Comparison of ENCODE assay signal across 8 cellular contexts in the genomic region with DNA sequence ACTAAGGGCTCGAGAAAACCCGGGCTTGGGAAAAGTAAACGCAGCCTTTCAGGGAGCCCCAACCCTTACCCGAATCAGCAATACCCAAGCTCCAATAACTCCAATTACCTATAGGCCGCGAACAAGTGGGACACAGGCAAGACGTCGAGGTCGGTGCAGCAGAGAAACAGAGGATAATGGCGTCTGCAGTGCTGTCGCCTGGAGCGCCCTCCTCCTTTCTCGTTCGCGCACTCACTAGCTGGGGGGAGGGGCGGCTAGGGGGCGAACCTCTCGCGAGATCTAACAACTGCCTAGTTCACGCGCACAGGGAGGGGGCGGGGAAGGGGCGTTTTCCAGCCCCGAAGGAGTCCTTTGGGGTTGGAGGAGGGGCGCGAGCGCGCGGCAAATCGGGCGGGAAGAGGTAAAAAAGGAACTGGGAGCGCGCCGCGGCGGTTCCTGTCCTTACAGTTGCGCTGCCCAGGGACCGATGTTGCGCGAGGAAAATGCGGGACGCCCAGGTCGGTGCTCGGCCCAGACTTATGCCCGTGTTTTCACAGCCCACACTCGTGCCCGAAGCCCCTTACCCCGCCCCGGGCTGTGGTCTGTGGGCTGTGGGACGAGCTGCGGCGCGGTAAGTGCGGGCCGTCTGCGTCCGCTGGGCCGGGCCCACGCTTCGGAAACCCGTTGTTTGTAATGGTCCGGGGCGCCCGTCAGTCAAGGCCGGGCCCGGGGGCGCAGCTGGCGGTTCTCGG. TPM values are rescaled to one million over a fixed set of nuclear protein-coding genes. Genes with fewer than 3 reads are reported as not detected.
A peak's percentile ranks its signal among the peaks of the same experiment; 100 is the strongest.
DNase-seq lines count a peak whose midpoint lies in the region; ATAC-seq and TF ChIP-seq lines count a peak whose summit lies in the region.

A gene (plus strand): TSS at position 411 of the 731 bp plus-strand sequence. CDS start 20,182 bp downstream, outside the sequence.

- H3K27me3 ChIP-seq in kidney epithelial cell (ENCODE audit: control insufficient read depth, insufficient read depth, low read length): no peaks in the 10 kb centered on the region

- H3K4me3 ChIP-seq in kidney epithelial cell (ENCODE audit: low read depth, low read length): peak within 1 kb of the TSS; percentile 88

- H3K36me3 ChIP-seq in kidney epithelial cell (ENCODE audit: control insufficient read depth, insufficient read depth, low read length): no peaks in the 10 kb centered on the region

- TF ChIP-seq CTCF in kidney epithelial cell (IDR thresholded peaks at IDR 0.05; ENCODE audit: insufficient read depth, low read length, poor library complexity, severe bottlenecking): no peak

- DNase-seq in AML-193 (lab: John Stamatoyannopoulos, UW) (peak; percentile 94 to 95), NCI-H460 (ENCODE audit: extremely low read depth, low read depth) (peak; percentile 99), cerebellum (ENCODE audit: low spot score) (peak; percentile 94), kidney epithelial cell (ENCODE audit: low read depth) (peak; percentile 71)
- DNase-seq in activated CD4-positive, alpha-beta T cell treated with anti-CD3 and anti-CD28 coated beads for 1 hour: peak; percentile 98
- DNase-seq in stimulated activated CD4-positive, alpha-beta T cell treated with anti-CD3 and anti-CD28 coated beads, Interleukin-15, amount 100 ng/mL, for 48 hours (ENCODE audit: low read depth in 2 of 2): peak; percentile 99

- ATAC-seq in GM19043 (IDR thresholded peaks at IDR 0.05; ENCODE audit: low read depth, unreplicated experiment) (peak; percentile 64), HG03378 (IDR thresholded peaks at IDR 0.05; ENCODE audit: unreplicated experiment) (peak; percentile 61)

RNA-seq across cellular contexts. Expression of the gene that starts here (rescaled TPM):
- total RNA-seq in NCI-H460 (2014; rRNA removed; shearing (Covaris generic)): 3.8 and 8.7 TPM in 2 replicates
- 5.0 and 9.2 TPM in 2 replicates for polyA plus RNA-seq in NCI-H460 (2014; cell fraction: nucleus; rRNA removed)
- total RNA-seq in cerebellum (16.9 TPM), kidney epithelial cell (4.5 and 6.7 TPM in 2 replicates)

Comparison
In these comparisons a context has a peak if more than half of its experiments do, and no peak if none do; other contexts are left out.
1. Peak in every context shown above with its lines: DNase-seq, ATAC-seq and H3K4me3 ChIP-seq.